8 cellular contexts compared by ENCODE assay signal in the genomic region with DNA sequence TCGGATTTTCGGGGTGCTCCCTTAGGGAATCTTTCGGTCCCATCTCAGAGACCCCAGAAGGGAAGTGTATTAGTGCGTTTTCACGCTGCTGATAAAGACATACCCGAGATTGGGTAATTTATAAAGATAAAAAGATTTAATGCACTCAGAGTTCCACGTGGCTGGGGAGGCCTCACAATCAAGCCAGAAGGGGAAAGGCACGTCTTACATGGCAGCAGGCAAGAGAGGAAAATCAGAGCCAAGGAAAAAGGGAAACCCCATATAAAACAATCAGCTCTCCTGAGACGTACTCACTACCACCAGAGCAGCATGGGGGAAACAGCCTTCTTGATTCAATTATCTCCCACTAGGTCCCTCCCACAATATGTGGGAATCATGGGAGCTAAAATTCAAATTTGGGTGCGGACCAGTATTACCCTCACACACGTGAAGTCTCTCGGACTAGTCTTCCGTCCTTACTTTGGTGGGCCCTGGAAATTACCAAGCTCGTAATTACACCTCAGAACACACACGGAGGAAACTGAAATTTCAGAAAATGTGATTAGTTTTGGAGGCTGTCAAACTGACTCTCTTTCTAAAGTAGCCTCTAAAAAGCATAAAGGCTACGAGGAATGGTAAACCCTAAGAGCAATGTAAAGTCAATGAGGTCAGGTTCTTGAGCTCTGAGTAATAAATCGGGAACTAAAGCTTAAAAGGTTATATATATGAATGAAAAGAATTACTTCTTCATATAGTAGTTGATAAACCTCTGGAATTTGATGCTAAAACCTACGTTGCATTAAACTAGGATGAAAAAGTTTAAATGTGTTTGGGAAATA. TPM values are rescaled to one million over a fixed set of nuclear protein-coding genes. Genes with fewer than 3 reads are reported as not detected.
DNase-seq lines count a peak whose midpoint lies in the region; ATAC-seq and TF ChIP-seq lines count a peak whose summit lies in the region.

No MANE protein-coding gene starts in this region.

- H3K4me1 ChIP-seq in gastroesophageal sphincter, result peaks cover 0 to 25% (median 0%) of the 10 kb centered on the region in 3 donors
- peaks cover 2 to 32% (median 28%) of the 10 kb centered on the region in 4 donors for H3K4me1 ChIP-seq in stomach

- peaks cover 40% of the 10 kb centered on the region for H3K4me1 Mint-ChIP-seq in activated T-cell treated with anti-CD3 and anti-CD28 coated beads, Interleukin-2, amount 50 U/mL, for 72 hours (ENCODE audit: low read depth)
- peaks cover 27% of the 10 kb centered on the region for H3K4me1 Mint-ChIP-seq in T-helper 17 cell

- peak overlapping the region; percentile 45 to 100 (median 87) for H3K27ac ChIP-seq in gastroesophageal sphincter
- peak overlapping the region; percentile 61 to 99 (median 99) for H3K27ac ChIP-seq in stomach

- TF ChIP-seq POLR2A in gastroesophageal sphincter (IDR thresholded peaks at IDR 0.05) (no peak), stomach (IDR thresholded peaks at IDR 0.05) (no peak)

- peak overlapping the region; percentile 7 to 89 for H3K4me3 ChIP-seq in gastroesophageal sphincter
- H3K4me3 ChIP-seq in stomach, result peak overlapping the region; percentile 28 to 95 (median 62)

- 54 to 94% methylated on average over 10 to 18 of the region's 18 CpGs for WGBS in gastroesophageal sphincter (ENCODE audit: low coverage in 1 of 2), 2 donors
- 52 to 58% (median 54%) methylated on average over 17 to 18 of the region's 18 CpGs for WGBS in stomach, 5 donors

- no peak for ATAC-seq in activated T-cell treated with anti-CD3 and anti-CD28 coated beads, Interleukin-2, amount 50 U/mL, for 72 hours (replicated peaks in 1 of 2)
- peak; percentile 0 for ATAC-seq in T-helper 17 cell
- ATAC-seq in gastroesophageal sphincter, result no peak
- no peak for ATAC-seq in HG02973 (IDR thresholded peaks at IDR 0.05; ENCODE audit: unreplicated experiment)
- no peak for ATAC-seq in GM18519 (IDR thresholded peaks at IDR 0.05; ENCODE audit: low FRiP score, unreplicated experiment)

- H3K36me3 ChIP-seq in gastroesophageal sphincter, result no peaks in the 10 kb centered on the region
- peaks cover 0 to 5% (median 0%) of the 10 kb centered on the region in 4 donors for H3K36me3 ChIP-seq in stomach

- H3K9me3 ChIP-seq in T-helper 17 cell (ENCODE audit: control insufficient read depth, low read length, poor library complexity, severe bottlenecking) (no peaks in the 10 kb centered on the region), gastroesophageal sphincter (peaks cover 0 to 7% (median 0%) of the 10 kb centered on the region in 3 donors), stomach (peaks cover 0 to 7% (median 6%) of the 10 kb centered on the region in 4 donors)

- peaks cover 2 to 3% of the 10 kb centered on the region in 2 donors for H3K9me3 Mint-ChIP-seq in activated T-cell treated with anti-CD3 and anti-CD28 coated beads, Interleukin-2, amount 50 U/mL, for 72 hours

- H3K27me3 ChIP-seq in gastroesophageal sphincter, result no peaks in the 10 kb centered on the region
- H3K27me3 ChIP-seq in stomach, result no peaks in the 10 kb centered on the region

- H3K27ac Mint-ChIP-seq in activated T-cell treated with anti-CD3 and anti-CD28 coated beads, Interleukin-2, amount 50 U/mL, for 72 hours, result peak overlapping the region; percentile 87
- H3K27ac Mint-ChIP-seq in T-helper 17 cell, result peak overlapping the region; percentile 93

- intact Hi-C loops in stomach (cut with DNase I; ENCODE audit: low total_unique reads), result no loop called here

- DNase-seq in activated T-cell treated with anti-CD3 and anti-CD28 coated beads, Interleukin-2, amount 50 U/mL, for 72 hours, result no peak
- DNase-seq in activated T-cell treated with anti-CD3 and anti-CD28 coated beads, Interleukin-2, amount 50 U/mL, for 48 hours, result no peak
- DNase-seq in T-helper 17 cell (no peak), stomach (no peak), epidermal melanocyte (ENCODE audit: insufficient read length, low spot score) (no peak)

- TF ChIP-seq EP300 in gastroesophageal sphincter (IDR thresholded peaks at IDR 0.05) (no peak), stomach (IDR thresholded peaks at IDR 0.05) (no peak)

- H3K4me3 Mint-ChIP-seq in activated T-cell treated with anti-CD3 and anti-CD28 coated beads, Interleukin-2, amount 50 U/mL, for 72 hours, result peak overlapping the region; percentile 89 to 96
- H3K4me3 Mint-ChIP-seq in T-helper 17 cell, result peak overlapping the region; percentile 98

- TF ChIP-seq CTCF in gastroesophageal sphincter (IDR thresholded peaks at IDR 0.05), result no peak
- TF ChIP-seq CTCF in stomach (IDR thresholded peaks at IDR 0.05), result no peak

- no peaks in the 10 kb centered on the region for H3K27me3 Mint-ChIP-seq in activated T-cell treated with anti-CD3 and anti-CD28 coated beads, Interleukin-2, amount 50 U/mL, for 72 hours (ENCODE audit: low read depth)
- no peaks in the 10 kb centered on the region for H3K27me3 Mint-ChIP-seq in T-helper 17 cell

- H3K36me3 Mint-ChIP-seq in activated T-cell treated with anti-CD3 and anti-CD28 coated beads, Interleukin-2, amount 50 U/mL, for 72 hours (ENCODE audit: insufficient read depth in 2 of 2), result peaks cover 13 to 33% of the 10 kb centered on the region in 2 donors
- peaks cover 2% of the 10 kb centered on the region for H3K36me3 Mint-ChIP-seq in T-helper 17 cell (ENCODE audit: low read depth)

RNA-seq across cellular contexts. Expression of a gene that starts 0.7 kb away (rescaled TPM):
- total RNA-seq in activated T-cell treated with anti-CD3 and anti-CD28 coated beads, Interleukin-2, amount 50 U/mL, for 72 hours, result 10 to 100 TPM; 13.3 to 15.4 TPM
- 10 to 100 TPM; 31.3 to 31.7 TPM for total RNA-seq in T-helper 17 cell
- 10 to 100 TPM; 32.0 to 73.9 (median 44.7) TPM for total RNA-seq in gastroesophageal sphincter
- total RNA-seq in stomach, result 10 to 100 TPM; 20.0 to 55.6 (median 36.8) TPM
- polyA plus RNA-seq in stomach, result 1 to 10 TPM; 5.9 to 8.1 (median 6.3) TPM

RNA-seq across cellular contexts. Expression of a gene that starts 57.0 kb away (rescaled TPM):
- 1 to 10 TPM in 1 of 2 donors, under 1 TPM in 1; 0.77 to 2.1 TPM for total RNA-seq in activated T-cell treated with anti-CD3 and anti-CD28 coated beads, Interleukin-2, amount 50 U/mL, for 72 hours
- total RNA-seq in T-helper 17 cell (under 1 TPM; 0.52 to 0.90 TPM), gastroesophageal sphincter (1 to 10 TPM; 1.2 to 4.7 (median 3.1) TPM), stomach (1 to 10 TPM in 2 of 5 donors, not detected in 3; 2.4 to 9.9 TPM)
- 1 to 10 TPM; 1.4 to 3.5 (median 2.3) TPM for polyA plus RNA-seq in stomach
